ENCODE assay signal across 1 cellular context in genomic region chr5:179132586-179133355, GRCh38.
TF ChIP-seq lines count a peak whose summit lies in the region.

No MANE protein-coding gene starts in this region.

TF ChIP-seq in H1, 55 proteins besides CTCF, POLR2A, EP300 and RAD21:
- no peak for TF ChIP-seq CEBPB (IDR thresholded peaks at IDR 0.05; ENCODE audit: low read depth, low read length)
- no peak for TF ChIP-seq GABPA (IDR thresholded peaks at IDR 0.05; ENCODE audit: borderline replicate concordance, insufficient read depth, low read length)
